In the genomic region with DNA sequence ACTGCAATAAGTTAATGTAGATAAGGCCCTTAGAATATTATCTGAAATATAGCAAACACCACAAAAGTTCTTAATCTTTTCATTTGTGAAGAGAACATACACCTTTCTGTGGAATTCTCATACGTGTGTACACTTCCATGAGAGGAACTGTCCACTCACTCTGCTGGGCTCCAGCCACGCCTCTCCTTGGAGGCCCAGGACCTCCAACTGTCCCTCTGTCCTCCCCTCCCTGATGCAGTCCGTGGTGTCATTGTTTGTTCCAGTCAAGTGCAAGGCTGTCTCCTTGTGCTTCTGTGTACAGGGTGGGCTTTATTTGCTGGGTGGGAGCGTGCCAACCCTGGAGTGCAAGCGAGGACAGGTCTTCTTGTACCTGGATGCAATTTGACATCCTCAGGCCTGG, we compare ENCODE assay signal across 30 cellular contexts. TPM values are rescaled to one million over a fixed set of nuclear protein-coding genes. Genes with fewer than 3 reads are reported as not detected.
DNase-seq lines count a peak whose midpoint lies in the region; ATAC-seq, FAIRE-seq and TF ChIP-seq lines count a peak whose summit lies in the region.
"Had no signal": no experiment of that assay in that cellular context is flagged by ENCODE, and none has a peak within 500 bp of the region (broad histone marks: within the 10 kb centered on the region; RNA-seq: fewer than 3 reads in every experiment).

No MANE protein-coding gene starts in this region.

- peaks cover 7% of the 10 kb centered on the region; the same call in 2 of the 3 replicates for H3K9me3 ChIP-seq in GM12878 (replicated peaks; ENCODE audit: control insufficient read depth, insufficient read depth, low read length)
- H3K9me3 ChIP-seq in neural progenitor cell (ENCODE audit: low read depth) = no peaks in the 10 kb centered on the region
- no peaks in the 10 kb centered on the region for H3K9me3 ChIP-seq in A673 (ENCODE audit: low read depth, low read length, poor library complexity, severe bottlenecking)
- H3K9me3 ChIP-seq: SJSA1 had no signal

- H3K27me3 Mint-ChIP-seq in activated naive CD8-positive, alpha-beta T cell treated with anti-CD3 and anti-CD28 coated beads, Interleukin-2, amount 10 ng/mL, durations not matched to agents 7 days and 5 days = no peaks in the 10 kb centered on the region
- no peaks in the 10 kb centered on the region for H3K27me3 Mint-ChIP-seq in activated naive CD8-positive, alpha-beta T cell treated with anti-CD3 and anti-CD28 coated beads, Interleukin-2, amount 50 U/mL, for 24 hours
- H3K27me3 Mint-ChIP-seq in neural progenitor cell (ENCODE audit: insufficient read depth, low read depth) = peaks cover 2% of the 10 kb centered on the region
- H3K27me3 Mint-ChIP-seq: CD4-positive, alpha-beta T cell had no signal

- ATAC-seq in activated naive CD8-positive, alpha-beta T cell treated with anti-CD3 and anti-CD28 coated beads, Interleukin-2, amount 10 ng/mL, durations not matched to agents 7 days and 5 days (ENCODE audit: low read depth) = no peak
- no peak for ATAC-seq in activated naive CD8-positive, alpha-beta T cell treated with anti-CD3 and anti-CD28 coated beads, Interleukin-2, amount 50 U/mL, for 24 hours
- ATAC-seq in GM12878 (no peak), GM21529 (IDR thresholded peaks at IDR 0.05; ENCODE audit: unreplicated experiment) (no peak), HG02571 (IDR thresholded peaks at IDR 0.05; ENCODE audit: unreplicated experiment) (no peak)
- ATAC-seq: HCT116, HepG2 had no signal

- TF ChIP-seq POLR2A in GM12878 (IDR thresholded peaks at IDR 0.05; ENCODE audit: low read depth, low read length) = peak; percentile 57; the same call in 1 of the 2 replicates

- POLR2A ChIA-PET in activated naive CD8-positive, alpha-beta T cell treated with anti-CD3 and anti-CD28 coated beads, Interleukin-2, amount 10 ng/mL, durations not matched to agents 7 days and 5 days (lab: Charles Lee) = no interaction called here
- POLR2A ChIA-PET in GM12878 (lab: Charles Lee) (no interaction called here), A673 (lab: Charles Lee; ENCODE audit: low non-redundant PET) (no interaction called here)

- no peak for TF ChIP-seq EP300 in GM12878 (IDR thresholded peaks at IDR 0.05; ENCODE audit: borderline replicate concordance in 1 of 2, control insufficient read depth in 1 of 2, low read depth in 2 of 2, low read length in 2 of 2)

- 98% methylated on average over 5 of the region's 5 CpGs for WGBS in GM12878 (ENCODE audit: insufficient coverage, insufficient replicate concordance, low lambda C conversion rate, missing lambda C conversion rate)

- H3K4me1 ChIP-seq in GM12878 (ENCODE audit: control insufficient read depth, insufficient read depth, low read length) (no peaks in the 10 kb centered on the region), neural progenitor cell (no peaks in the 10 kb centered on the region), A673 (ENCODE audit: insufficient read depth, low read length, poor library complexity, severe bottlenecking) (peaks cover 19% of the 10 kb centered on the region)

- H3K36me3 Mint-ChIP-seq in activated naive CD8-positive, alpha-beta T cell treated with anti-CD3 and anti-CD28 coated beads, Interleukin-2, amount 10 ng/mL, durations not matched to agents 7 days and 5 days = peaks cover 59% of the 10 kb centered on the region
- peaks cover 54% of the 10 kb centered on the region for H3K36me3 Mint-ChIP-seq in activated naive CD8-positive, alpha-beta T cell treated with anti-CD3 and anti-CD28 coated beads, Interleukin-2, amount 50 U/mL, for 24 hours (ENCODE audit: low read depth)
- H3K36me3 Mint-ChIP-seq in neural progenitor cell = peaks cover 23% of the 10 kb centered on the region

- H3F3A ChIP-seq in neural progenitor cell (ENCODE audit: low read depth) = no peaks in the 10 kb centered on the region

- H3K4me3 ChIP-seq in GM12878 = no peak overlapping the region
- no peak overlapping the region for H3K4me3 ChIP-seq in neural progenitor cell
- H3K4me3 ChIP-seq in A673 (ENCODE audit: low read depth, low read length, poor library complexity, severe bottlenecking) = no peak overlapping the region
- H3K4me3 ChIP-seq: BLaER1, GM23248, PC-9, SJSA1 had no signal

- no peak overlapping the region for H3K4me3 Mint-ChIP-seq in activated naive CD8-positive, alpha-beta T cell treated with anti-CD3 and anti-CD28 coated beads, Interleukin-2, amount 10 ng/mL, durations not matched to agents 7 days and 5 days
- no peak overlapping the region for H3K4me3 Mint-ChIP-seq in activated naive CD8-positive, alpha-beta T cell treated with anti-CD3 and anti-CD28 coated beads, Interleukin-2, amount 50 U/mL, for 24 hours
- no peak overlapping the region for H3K4me3 Mint-ChIP-seq in neural progenitor cell
- H3K4me3 Mint-ChIP-seq: CD4-positive, alpha-beta T cell had no signal

- SMC1A ChIA-PET in GM12878 (lab: Charles Lee; ENCODE audit: uncharacterized antibody, unreplicated experiment) = no interaction called here

- BruUV-seq in GM12878 (replicated peaks; lab: Mats Ljungman, UMichigan) (no TSS peak), A673 (replicated peaks; lab: Mats Ljungman, UMichigan) (no TSS peak)

- intact Hi-C loops in GM12878 (cut with micrococcal nuclease; ENCODE audit: unreplicated experiment) = no loop called here
- intact Hi-C loops in A673 (cut with micrococcal nuclease; ENCODE audit: unreplicated experiment) = no loop called here

- in situ Hi-C loops in GM12878 (cut with MboI) = loop anchor here (25.0 kb wide), 1 partner anchor 1294 kb away; a partner anchor contains a TSS

- FAIRE-seq in GM12878 (lab: Jason Lieb, UNC) = no peak
- FAIRE-seq: G401.6, GM12892, HepG2 had no signal

- H3K27ac Mint-ChIP-seq in activated naive CD8-positive, alpha-beta T cell treated with anti-CD3 and anti-CD28 coated beads, Interleukin-2, amount 10 ng/mL, durations not matched to agents 7 days and 5 days = peak overlapping the region; percentile 20
- no peak overlapping the region for H3K27ac Mint-ChIP-seq in activated naive CD8-positive, alpha-beta T cell treated with anti-CD3 and anti-CD28 coated beads, Interleukin-2, amount 50 U/mL, for 24 hours
- H3K27ac Mint-ChIP-seq in neural progenitor cell = peak overlapping the region; percentile 8
- H3K27ac Mint-ChIP-seq: CD4-positive, alpha-beta T cell had no signal

- RAD21 ChIA-PET in GM12878 (lab: Charles Lee; ENCODE audit: unreplicated experiment) = no interaction called here

- H3K9me3 Mint-ChIP-seq in activated naive CD8-positive, alpha-beta T cell treated with anti-CD3 and anti-CD28 coated beads, Interleukin-2, amount 10 ng/mL, durations not matched to agents 7 days and 5 days = no peaks in the 10 kb centered on the region
- peaks cover 18% of the 10 kb centered on the region for H3K9me3 Mint-ChIP-seq in activated naive CD8-positive, alpha-beta T cell treated with anti-CD3 and anti-CD28 coated beads, Interleukin-2, amount 50 U/mL, for 24 hours
- peaks cover 2% of the 10 kb centered on the region for H3K9me3 Mint-ChIP-seq in neural progenitor cell
- H3K9me3 Mint-ChIP-seq: CD4-positive, alpha-beta T cell had no signal

- H3K27ac ChIP-seq in GM12878 (ENCODE audit: control insufficient read depth, insufficient read depth) (no peak overlapping the region), neural progenitor cell (no peak overlapping the region), A673 (ENCODE audit: low read depth, low read length, poor library complexity, severe bottlenecking) (no peak overlapping the region)
- H3K27ac ChIP-seq: BLaER1, PC-9, SJSA1 had no signal

- no peaks in the 10 kb centered on the region for H3K27me3 ChIP-seq in GM12878 (replicated peaks in 1 of 2; ENCODE audit: control insufficient read depth in 2 of 2, insufficient read depth in 2 of 2, low read length in 1 of 2)
- H3K27me3 ChIP-seq in neural progenitor cell = no peaks in the 10 kb centered on the region
- no peaks in the 10 kb centered on the region for H3K27me3 ChIP-seq in A673 (replicated peaks; ENCODE audit: insufficient read depth, low read depth, low read length, poor library complexity)
- H3K27me3 ChIP-seq: BLaER1, SJSA1 had no signal

- CTCF ChIA-PET in GM12878 (lab: Yijun Ruan, JAX) = no interaction called here
- CTCF ChIA-PET in A673 (lab: Charles Lee) = no interaction called here

- no peak overlapping the region for H2AFZ ChIP-seq in GM12878 (ENCODE audit: control insufficient read depth, low read depth, low read length)
- no peak overlapping the region for H2AFZ ChIP-seq in neural progenitor cell (replicated peaks)
- H2AFZ ChIP-seq: GM23248, PC-9 had no signal

- no peaks in the 10 kb centered on the region; the same call in 1 of the 2 replicates for H4K20me1 ChIP-seq in GM12878 (ENCODE audit: control insufficient read depth, insufficient read depth)
- H4K20me1 ChIP-seq in neural progenitor cell (ENCODE audit: low read depth) = peaks cover 44% of the 10 kb centered on the region

- DNase-seq in activated naive CD8-positive, alpha-beta T cell treated with anti-CD3 and anti-CD28 coated beads, Interleukin-2, amount 10 ng/mL, durations not matched to agents 7 days and 5 days = no peak
- DNase-seq in activated naive CD8-positive, alpha-beta T cell treated with anti-CD3 and anti-CD28 coated beads, Interleukin-2, amount 50 U/mL, for 24 hours = no peak
- no peak for DNase-seq in GM12878 (ENCODE audit: low read depth, low spot score)
- no peak for DNase-seq in neural progenitor cell (ENCODE audit: low spot score)
- DNase-seq in A673 (ENCODE audit: low spot score) = no peak
- DNase-seq in EL = no peak
- DNase-seq: 8988T; CD4-positive, alpha-beta T cell; COR-L47; DMS53; GM23248; Kasumi-1; NCI-H1092 treated with DMSO at 0.1 percent for 48 hours; NCI-H1436; NCI-H187; NCI-H2171 treated with DMSO at 0.1 percent for 48 hours; NCI-H345; NCI-H510A treated with DMSO at 0.1 percent for 48 hours; NCI-H748 treated with DMSO at 0.1 percent for 48 hours; PC-9; Right ventricle myocardium superior; RPMI8226 had no signal

- H3K36me3 ChIP-seq in GM12878 (ENCODE audit: control insufficient read depth in 2 of 2, insufficient read depth in 2 of 2, low read length in 1 of 2) (peaks cover 0 to 2% of the 10 kb centered on the region in 2 experiments; a peak in 2 of 4 replicates), neural progenitor cell (no peaks in the 10 kb centered on the region), A673 (ENCODE audit: insufficient read depth, low read length, poor library complexity, severe bottlenecking) (no peaks in the 10 kb centered on the region)
- H3K36me3 ChIP-seq: SJSA1 had no signal

- no peak for TF ChIP-seq CTCF in GM12878 (IDR thresholded peaks at IDR 0.05 in 2 of 3, conservative IDR thresholded peaks at IDR 0.05 in 1 of 3; ENCODE audit: control insufficient read depth in 2 of 3, extremely low read depth in 1 of 3, insufficient read depth in 1 of 3, low read depth in 3 of 3, low read length in 3 of 3)
- no peak for TF ChIP-seq CTCF in neural progenitor cell (IDR thresholded peaks at IDR 0.05)
- no peak for TF ChIP-seq CTCF in A673 (conservative IDR thresholded peaks at IDR 0.05; ENCODE audit: low read depth, low read length)

- peaks cover 39% of the 10 kb centered on the region for H3K4me1 Mint-ChIP-seq in activated naive CD8-positive, alpha-beta T cell treated with anti-CD3 and anti-CD28 coated beads, Interleukin-2, amount 10 ng/mL, durations not matched to agents 7 days and 5 days
- peaks cover 80% of the 10 kb centered on the region for H3K4me1 Mint-ChIP-seq in activated naive CD8-positive, alpha-beta T cell treated with anti-CD3 and anti-CD28 coated beads, Interleukin-2, amount 50 U/mL, for 24 hours
- H3K4me1 Mint-ChIP-seq in neural progenitor cell = peaks cover 16% of the 10 kb centered on the region

- H3K4me2 ChIP-seq in GM12878 (ENCODE audit: control insufficient read depth, insufficient read depth) (no peak overlapping the region), neural progenitor cell (no peak overlapping the region)
- H3K4me2 ChIP-seq: BLaER1, PC-9 had no signal

- H3K79me2 ChIP-seq in GM12878 (ENCODE audit: control insufficient read depth, insufficient read depth, low read length) (peaks cover 80% of the 10 kb centered on the region), neural progenitor cell (ENCODE audit: low read depth) (peaks cover 100% of the 10 kb centered on the region)

- TF ChIP-seq RAD21 in GM12878 (IDR thresholded peaks at IDR 0.05; ENCODE audit: insufficient read depth, low read depth, low read length) = no peak

- H3K9ac ChIP-seq in GM12878 (ENCODE audit: control insufficient read depth, insufficient read depth, low read length) (no peak overlapping the region), neural progenitor cell (no peak overlapping the region)
- H3K9ac ChIP-seq: BLaER1, GM23248 had no signal

RNA-seq across cellular contexts. Expression of a gene that starts 8.7 kb away (rescaled TPM):
- total RNA-seq in activated naive CD8-positive, alpha-beta T cell treated with anti-CD3 and anti-CD28 coated beads, Interleukin-2, amount 10 ng/mL, durations not matched to agents 7 days and 5 days = 10 to 100 TPM; 18.5 to 20.2 TPM
- 150 and 166 TPM in 2 replicates for total RNA-seq in GM12878 (2013; cell fraction: nucleolus; rRNA removed)
- 16.9 and 20.1 TPM in 2 replicates for total RNA-seq in GM12878 (2014; rRNA removed)
- 18.5 and 19.5 TPM in 2 replicates for total RNA-seq in GM12878 (2014; rRNA removed; fragmentation: Illumina TruSeq; extraction: Trizol)
- total RNA-seq in GM12878 (2021) = 13.0 and 13.5 TPM in 2 replicates
- 8.8 TPM for polyA plus RNA-seq in GM12878 (2011; ENCODE audit: low read depth)
- 29.8 and 52.8 TPM in 2 replicates for polyA plus RNA-seq in GM12878 (2011; rRNA removed)
- polyA plus RNA-seq in GM12878 (2011; cell fraction: cytosol; rRNA removed) = 5.7 and 7.9 TPM in 2 replicates
- polyA plus RNA-seq in GM12878 (2011; cell fraction: nucleus; rRNA removed) = 64.4 and 67.3 TPM in 2 replicates
- polyA plus RNA-seq in GM12878 (2012) = 15.3 and 18.3 TPM in 2 replicates
- 17.2 and 23.9 TPM in 2 replicates for polyA plus RNA-seq in GM12878 (2014; fragmentation: Illumina TruSeq; extraction: Trizol)
- 1 to 10 TPM in 1 of 2 experiments, under 1 TPM in 1; 0.72 to 1.5 TPM for polyA plus RNA-seq in GM12878 (2014; fragmentation: Nextera tagmentation; extraction: Ambion mirVana)
- polyA plus RNA-seq in GM12878 (2014; rRNA removed) = 12.9 and 15.0 TPM in 2 replicates
- 1 to 10 TPM in 1 of 2 experiments, under 1 TPM in 1; 0.71 to 2.4 TPM for polyA plus RNA-seq in GM12878 (2016; fragmentation: Nextera tagmentation; extraction: Ambion mirVana)
- polyA minus RNA-seq in GM12878 (2011; rRNA and poly(A)+ RNA removed) = 14.5 and 18.9 TPM in 2 replicates
- polyA minus RNA-seq in GM12878 (2011; cell fraction: cytosol; rRNA and poly(A)+ RNA removed) = 6.3 and 7.4 TPM in 2 replicates
- polyA minus RNA-seq in GM12878 (2011; cell fraction: nucleus; rRNA and poly(A)+ RNA removed) = 24.9 and 26.2 TPM in 2 replicates
- 24.6 and 41.4 TPM in 2 replicates for total RNA-seq in neural progenitor cell (ENCODE audit: low replicate concordance)
- 34.7 and 35.1 TPM in 2 replicates for total RNA-seq in A673 (2021)
